1 cellular context compared by ENCODE assay signal in the genomic region with DNA sequence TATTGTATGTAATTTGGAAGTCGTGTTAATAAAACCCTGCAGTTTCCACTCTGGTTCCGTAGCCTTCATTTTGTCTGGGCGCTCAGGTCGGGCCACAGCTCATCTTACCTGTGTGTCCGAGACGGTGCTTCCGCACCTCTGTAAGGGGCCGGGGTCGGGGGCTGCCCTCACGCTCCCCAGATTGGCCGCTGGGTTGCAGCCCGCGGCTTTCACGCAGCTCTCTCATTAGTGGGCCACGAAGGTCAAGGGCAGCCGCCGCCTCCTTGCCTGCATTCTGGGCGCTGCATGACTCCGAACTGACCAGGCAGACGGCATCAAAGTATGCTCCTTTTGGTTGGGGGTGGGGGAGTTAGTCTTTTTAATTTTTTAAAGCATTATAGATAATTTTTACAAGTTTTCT.
TF ChIP-seq lines count a peak whose summit lies in the region.

No MANE protein-coding gene starts in this region.

TF ChIP-seq in GM23338, 12 proteins besides CTCF, POLR2A, EP300 and RAD21 (continued from another document):
- TF ChIP-seq, protein P1, sequence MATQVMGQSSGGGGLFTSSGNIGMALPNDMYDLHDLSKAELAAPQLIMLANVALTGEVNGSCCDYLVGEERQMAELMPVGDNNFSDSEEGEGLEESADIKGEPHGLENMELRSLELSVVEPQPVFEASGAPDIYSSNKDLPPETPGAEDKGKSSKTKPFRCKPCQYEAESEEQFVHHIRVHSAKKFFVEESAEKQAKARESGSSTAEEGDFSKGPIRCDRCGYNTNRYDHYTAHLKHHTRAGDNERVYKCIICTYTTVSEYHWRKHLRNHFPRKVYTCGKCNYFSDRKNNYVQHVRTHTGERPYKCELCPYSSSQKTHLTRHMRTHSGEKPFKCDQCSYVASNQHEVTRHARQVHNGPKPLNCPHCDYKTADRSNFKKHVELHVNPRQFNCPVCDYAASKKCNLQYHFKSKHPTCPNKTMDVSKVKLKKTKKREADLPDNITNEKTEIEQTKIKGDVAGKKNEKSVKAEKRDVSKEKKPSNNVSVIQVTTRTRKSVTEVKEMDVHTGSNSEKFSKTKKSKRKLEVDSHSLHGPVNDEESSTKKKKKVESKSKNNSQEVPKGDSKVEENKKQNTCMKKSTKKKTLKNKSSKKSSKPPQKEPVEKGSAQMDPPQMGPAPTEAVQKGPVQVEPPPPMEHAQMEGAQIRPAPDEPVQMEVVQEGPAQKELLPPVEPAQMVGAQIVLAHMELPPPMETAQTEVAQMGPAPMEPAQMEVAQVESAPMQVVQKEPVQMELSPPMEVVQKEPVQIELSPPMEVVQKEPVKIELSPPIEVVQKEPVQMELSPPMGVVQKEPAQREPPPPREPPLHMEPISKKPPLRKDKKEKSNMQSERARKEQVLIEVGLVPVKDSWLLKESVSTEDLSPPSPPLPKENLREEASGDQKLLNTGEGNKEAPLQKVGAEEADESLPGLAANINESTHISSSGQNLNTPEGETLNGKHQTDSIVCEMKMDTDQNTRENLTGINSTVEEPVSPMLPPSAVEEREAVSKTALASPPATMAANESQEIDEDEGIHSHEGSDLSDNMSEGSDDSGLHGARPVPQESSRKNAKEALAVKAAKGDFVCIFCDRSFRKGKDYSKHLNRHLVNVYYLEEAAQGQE (IDR thresholded peaks at IDR 0.05; ENCODE audit: unreplicated experiment): no peak
- TF ChIP-seq, protein P2, sequence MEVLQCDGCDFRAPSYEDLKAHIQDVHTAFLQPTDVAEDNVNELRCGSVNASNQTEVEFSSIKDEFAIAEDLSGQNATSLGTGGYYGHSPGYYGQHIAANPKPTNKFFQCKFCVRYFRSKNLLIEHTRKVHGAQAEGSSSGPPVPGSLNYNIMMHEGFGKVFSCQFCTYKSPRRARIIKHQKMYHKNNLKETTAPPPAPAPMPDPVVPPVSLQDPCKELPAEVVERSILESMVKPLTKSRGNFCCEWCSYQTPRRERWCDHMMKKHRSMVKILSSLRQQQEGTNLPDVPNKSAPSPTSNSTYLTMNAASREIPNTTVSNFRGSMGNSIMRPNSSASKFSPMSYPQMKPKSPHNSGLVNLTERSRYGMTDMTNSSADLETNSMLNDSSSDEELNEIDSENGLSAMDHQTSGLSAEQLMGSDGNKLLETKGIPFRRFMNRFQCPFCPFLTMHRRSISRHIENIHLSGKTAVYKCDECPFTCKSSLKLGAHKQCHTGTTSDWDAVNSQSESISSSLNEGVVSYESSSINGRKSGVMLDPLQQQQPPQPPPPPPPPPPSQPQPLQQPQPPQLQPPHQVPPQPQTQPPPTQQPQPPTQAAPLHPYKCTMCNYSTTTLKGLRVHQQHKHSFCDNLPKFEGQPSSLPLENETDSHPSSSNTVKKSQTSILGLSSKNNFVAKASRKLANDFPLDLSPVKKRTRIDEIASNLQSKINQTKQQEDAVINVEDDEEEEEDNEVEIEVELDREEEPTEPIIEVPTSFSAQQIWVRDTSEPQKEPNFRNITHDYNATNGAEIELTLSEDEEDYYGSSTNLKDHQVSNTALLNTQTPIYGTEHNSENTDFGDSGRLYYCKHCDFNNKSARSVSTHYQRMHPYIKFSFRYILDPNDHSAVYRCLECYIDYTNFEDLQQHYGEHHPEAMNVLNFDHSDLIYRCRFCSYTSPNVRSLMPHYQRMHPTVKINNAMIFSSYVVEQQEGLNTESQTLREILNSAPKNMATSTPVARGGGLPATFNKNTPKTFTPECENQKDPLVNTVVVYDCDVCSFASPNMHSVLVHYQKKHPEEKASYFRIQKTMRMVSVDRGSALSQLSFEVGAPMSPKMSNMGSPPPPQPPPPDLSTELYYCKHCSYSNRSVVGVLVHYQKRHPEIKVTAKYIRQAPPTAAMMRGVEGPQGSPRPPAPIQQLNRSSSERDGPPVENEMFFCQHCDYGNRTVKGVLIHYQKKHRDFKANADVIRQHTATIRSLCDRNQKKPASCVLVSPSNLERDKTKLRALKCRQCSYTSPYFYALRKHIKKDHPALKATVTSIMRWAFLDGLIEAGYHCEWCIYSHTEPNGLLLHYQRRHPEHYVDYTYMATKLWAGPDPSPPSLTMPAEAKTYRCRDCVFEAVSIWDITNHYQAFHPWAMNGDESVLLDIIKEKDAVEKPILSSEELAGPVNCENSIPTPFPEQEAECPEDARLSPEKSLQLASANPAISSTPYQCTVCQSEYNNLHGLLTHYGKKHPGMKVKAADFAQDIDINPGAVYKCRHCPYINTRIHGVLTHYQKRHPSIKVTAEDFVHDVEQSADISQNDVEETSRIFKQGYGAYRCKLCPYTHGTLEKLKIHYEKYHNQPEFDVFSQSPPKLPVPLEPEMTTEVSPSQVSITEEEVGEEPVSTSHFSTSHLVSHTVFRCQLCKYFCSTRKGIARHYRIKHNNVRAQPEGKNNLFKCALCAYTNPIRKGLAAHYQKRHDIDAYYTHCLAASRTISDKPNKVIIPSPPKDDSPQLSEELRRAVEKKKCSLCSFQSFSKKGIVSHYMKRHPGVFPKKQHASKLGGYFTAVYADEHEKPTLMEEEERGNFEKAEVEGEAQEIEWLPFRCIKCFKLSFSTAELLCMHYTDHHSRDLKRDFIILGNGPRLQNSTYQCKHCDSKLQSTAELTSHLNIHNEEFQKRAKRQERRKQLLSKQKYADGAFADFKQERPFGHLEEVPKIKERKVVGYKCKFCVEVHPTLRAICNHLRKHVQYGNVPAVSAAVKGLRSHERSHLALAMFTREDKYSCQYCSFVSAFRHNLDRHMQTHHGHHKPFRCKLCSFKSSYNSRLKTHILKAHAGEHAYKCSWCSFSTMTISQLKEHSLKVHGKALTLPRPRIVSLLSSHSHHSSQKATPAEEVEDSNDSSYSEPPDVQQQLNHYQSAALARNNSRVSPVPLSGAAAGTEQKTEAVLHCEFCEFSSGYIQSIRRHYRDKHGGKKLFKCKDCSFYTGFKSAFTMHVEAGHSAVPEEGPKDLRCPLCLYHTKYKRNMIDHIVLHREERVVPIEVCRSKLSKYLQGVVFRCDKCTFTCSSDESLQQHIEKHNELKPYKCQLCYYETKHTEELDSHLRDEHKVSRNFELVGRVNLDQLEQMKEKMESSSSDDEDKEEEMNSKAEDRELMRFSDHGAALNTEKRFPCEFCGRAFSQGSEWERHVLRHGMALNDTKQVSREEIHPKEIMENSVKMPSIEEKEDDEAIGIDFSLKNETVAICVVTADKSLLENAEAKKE (CRISPR knock-in tag; IDR thresholded peaks at IDR 0.05): no peak
- TF ChIP-seq, protein P3, sequence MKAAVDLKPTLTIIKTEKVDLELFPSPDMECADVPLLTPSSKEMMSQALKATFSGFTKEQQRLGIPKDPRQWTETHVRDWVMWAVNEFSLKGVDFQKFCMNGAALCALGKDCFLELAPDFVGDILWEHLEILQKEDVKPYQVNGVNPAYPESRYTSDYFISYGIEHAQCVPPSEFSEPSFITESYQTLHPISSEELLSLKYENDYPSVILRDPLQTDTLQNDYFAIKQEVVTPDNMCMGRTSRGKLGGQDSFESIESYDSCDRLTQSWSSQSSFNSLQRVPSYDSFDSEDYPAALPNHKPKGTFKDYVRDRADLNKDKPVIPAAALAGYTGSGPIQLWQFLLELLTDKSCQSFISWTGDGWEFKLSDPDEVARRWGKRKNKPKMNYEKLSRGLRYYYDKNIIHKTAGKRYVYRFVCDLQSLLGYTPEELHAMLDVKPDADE (IDR thresholded peaks at IDR 0.05): no peak
- TF ChIP-seq CREB1 (CRISPR knock-in tag; IDR thresholded peaks at IDR 0.05; ENCODE audit: low read depth) (no peak), POLR2AphosphoS5 (IDR thresholded peaks at IDR 0.05; ENCODE audit: low read depth) (no peak), NANOG (IDR thresholded peaks at IDR 0.05; ENCODE audit: borderline replicate concordance) (no peak), STAT1 (IDR thresholded peaks at IDR 0.05; ENCODE audit: unreplicated experiment) (no peak), ZNF331 (CRISPR knock-in tag; IDR thresholded peaks at IDR 0.05; ENCODE audit: low read depth) (no peak)
